ENCODE assay signal across 36 cellular contexts in genomic region chr16:69886726-69887125, GRCh38.
"Had no signal": no experiment of that assay in that cellular context is flagged by ENCODE, and none has a peak within 500 bp of the region (broad histone marks: within the 10 kb centered on the region; RNA-seq: fewer than 3 reads in every experiment).

No MANE protein-coding gene starts in this region.

- H3K27ac Mint-ChIP-seq: activated B cell treated with CpG ODN at 0.5 μM for 24 hours; activated CD4-positive, alpha-beta memory T cell treated with anti-CD3 and anti-CD28 coated beads for 36 hours; activated CD4-positive, alpha-beta T cell treated with anti-CD3 and anti-CD28 coated beads, Interleukin-2, amount 10 ng/mL, durations not matched to agents 24 days and 14 days; activated CD8-positive, alpha-beta T cell treated with anti-CD3 and anti-CD28 coated beads for 36 hours; activated naive CD4-positive, alpha-beta T cell treated with anti-CD3 and anti-CD28 coated beads for 36 hours; activated naive CD4-positive, alpha-beta T cell treated with anti-CD3 and anti-CD28 coated beads, Interleukin-2, amount 50 U/mL, for 72 hours; activated naive CD8-positive, alpha-beta T cell treated with anti-CD3 and anti-CD28 coated beads for 36 hours; activated T-cell treated with anti-CD3 and anti-CD28 coated beads, Interleukin-2, amount 50 U/mL, for 72 hours; activated T-helper 1 cell treated with anti-CD3 and anti-CD28 coated beads, Interleukin-12 subunit alpha, Interleukin-12 subunit beta, Interleukin-2, Interleukin-4 antibody, amounts not matched to agents 30 ng/mL and 10 ng/mL and 1 ng/mL, durations not matched to agents 14 hours and 24 hours and 36 hours; activated T-helper 17 cell treated with anti-CD3 and anti-CD28 coated beads, Interleukin-2, amount 50 U/mL, for 72 hours; T-helper 1 cell treated with Interleukin-12 subunit alpha and Interleukin-12 subunit beta and Interleukin-4 antibody, amounts not matched to agents 30 μg/mL and 1 μg/mL, for 36 hours; T-helper 2 cell treated with Interferon-gamma antibody and Interleukin-4, amounts not matched to agents 5 μg/mL and 100 μg/mL, for 36 hours had no signal

- H3K27ac ChIP-seq: adrenal gland, body of pancreas, brain microvascular endothelial cell, breast epithelium, VCaP had no signal

- H3K9me3 Mint-ChIP-seq: activated B cell treated with CpG ODN at 0.5 μM for 24 hours; activated CD4-positive, alpha-beta memory T cell treated with anti-CD3 and anti-CD28 coated beads for 36 hours; activated CD4-positive, alpha-beta T cell treated with anti-CD3 and anti-CD28 coated beads, Interleukin-2, amount 10 ng/mL, durations not matched to agents 24 days and 14 days; activated CD8-positive, alpha-beta T cell treated with anti-CD3 and anti-CD28 coated beads for 36 hours; activated naive CD4-positive, alpha-beta T cell treated with anti-CD3 and anti-CD28 coated beads for 36 hours; activated naive CD4-positive, alpha-beta T cell treated with anti-CD3 and anti-CD28 coated beads, Interleukin-2, amount 50 U/mL, for 72 hours; activated naive CD8-positive, alpha-beta T cell treated with anti-CD3 and anti-CD28 coated beads for 36 hours; activated T-cell treated with anti-CD3 and anti-CD28 coated beads, Interleukin-2, amount 50 U/mL, for 4 hours; activated T-helper 1 cell treated with anti-CD3 and anti-CD28 coated beads, Interleukin-12 subunit alpha, Interleukin-12 subunit beta, Interleukin-2, Interleukin-4 antibody, amounts not matched to agents 30 ng/mL and 10 ng/mL and 1 ng/mL, durations not matched to agents 14 hours and 24 hours and 36 hours; activated T-helper 17 cell treated with anti-CD3 and anti-CD28 coated beads, Interleukin-2, amount 50 U/mL, for 72 hours; T-helper 1 cell treated with Interleukin-12 subunit alpha and Interleukin-12 subunit beta and Interleukin-4 antibody, amounts not matched to agents 30 μg/mL and 1 μg/mL, for 36 hours; T-helper 2 cell treated with Interferon-gamma antibody and Interleukin-4, amounts not matched to agents 5 μg/mL and 100 μg/mL, for 36 hours had no signal

- H3K36me3 ChIP-seq: brain microvascular endothelial cell, breast epithelium had no signal

- H3K9me3 ChIP-seq: adrenal gland, body of pancreas, breast epithelium had no signal

- H3K27me3 Mint-ChIP-seq: activated B cell treated with CpG ODN at 0.5 μM for 24 hours; activated CD4-positive, alpha-beta memory T cell treated with anti-CD3 and anti-CD28 coated beads for 36 hours; activated CD4-positive, alpha-beta T cell treated with anti-CD3 and anti-CD28 coated beads, Interleukin-2, amount 10 ng/mL, durations not matched to agents 24 days and 14 days; activated CD8-positive, alpha-beta T cell treated with anti-CD3 and anti-CD28 coated beads for 36 hours; activated naive CD8-positive, alpha-beta T cell treated with anti-CD3 and anti-CD28 coated beads for 36 hours; activated T-helper 17 cell treated with anti-CD3 and anti-CD28 coated beads, Interleukin-2, amount 50 U/mL, for 72 hours had no signal

- ATAC-seq: activated CD8-positive, alpha-beta T cell treated with anti-CD3 and anti-CD28 coated beads for 36 hours; activated naive CD4-positive, alpha-beta T cell treated with anti-CD3 and anti-CD28 coated beads, Interleukin-2, amount 50 U/mL, for 72 hours; activated T-cell treated with anti-CD3 and anti-CD28 coated beads, Interleukin-2, amount 50 U/mL, for 4 hours; activated T-cell treated with anti-CD3 and anti-CD28 coated beads, Interleukin-2, amount 50 U/mL, for 72 hours; activated T-helper 17 cell treated with anti-CD3 and anti-CD28 coated beads, Interleukin-2, amount 50 U/mL, for 72 hours; body of pancreas had no signal

- H3K4me1 ChIP-seq: breast epithelium had no signal

- DNase-seq: activated B cell treated with CpG ODN at 0.5 μM for 24 hours; activated CD4-positive, alpha-beta memory T cell treated with anti-CD3 and anti-CD28 coated beads for 36 hours; activated CD4-positive, alpha-beta T cell treated with anti-CD3 and anti-CD28 coated beads for 4 hours; activated CD4-positive, alpha-beta T cell treated with anti-CD3 and anti-CD28 coated beads, Interleukin-2, amount 10 ng/mL, durations not matched to agents 24 days and 14 days; activated CD4-positive, alpha-beta T cell treated with anti-CD3 and anti-CD28 coated beads, Interleukin-2, amount 50 U/mL, for 1 hour; activated CD4-positive, alpha-beta T cell treated with anti-CD3 and anti-CD28 coated beads, Interleukin-2, amount 50 U/mL, for 4 hours; activated CD4-positive, CD25-positive, alpha-beta regulatory T cell treated with anti-CD3 and anti-CD28 coated beads, Interleukin-2, amount 50 U/mL, for 72 hours; activated CD8-positive, alpha-beta memory T cell treated with anti-CD3 and anti-CD28 coated beads, Interleukin-2, amount 50 U/mL, for 4 hours; activated CD8-positive, alpha-beta T cell treated with anti-CD3 and anti-CD28 coated beads for 36 hours; activated effector memory CD4-positive, alpha-beta T cell treated with anti-CD3 and anti-CD28 coated beads, Interleukin-2, amount 50 U/mL, for 16 hours; activated gamma-delta T cell treated with Interleukin-2 at 50 U/mL for 16 hours; activated naive CD4-positive, alpha-beta T cell; activated naive CD4-positive, alpha-beta T cell treated with anti-CD3 and anti-CD28 coated beads for 36 hours; activated naive CD4-positive, alpha-beta T cell treated with anti-CD3 and anti-CD28 coated beads, Interleukin-2, amount 50 U/mL, for 16 hours; activated naive CD8-positive, alpha-beta T cell treated with anti-CD3 and anti-CD28 coated beads for 36 hours; activated T-cell treated with anti-CD3 and anti-CD28 coated beads for 4 hours; activated T-cell treated with anti-CD3 and anti-CD28 coated beads, Interleukin-2, amount 50 U/mL, for 1 hour; activated T-cell treated with anti-CD3 and anti-CD28 coated beads, Interleukin-2, amount 50 U/mL, for 4 hours; activated T-cell treated with anti-CD3 and anti-CD28 coated beads, Interleukin-2, amount 50 U/mL, for 72 hours; adrenal gland; amniotic stem cell; aorta; body of pancreas; brain microvascular endothelial cell; central memory CD4-positive, alpha-beta T cell; T-helper 2 cell; T-helper 9 cell had no signal

- H3K4me3 ChIP-seq: adrenal gland, body of pancreas, breast epithelium had no signal

- H3K4me3 Mint-ChIP-seq: activated B cell treated with CpG ODN at 0.5 μM for 24 hours; activated CD4-positive, alpha-beta memory T cell treated with anti-CD3 and anti-CD28 coated beads for 36 hours; activated CD4-positive, alpha-beta T cell treated with anti-CD3 and anti-CD28 coated beads, Interleukin-2, amount 10 ng/mL, durations not matched to agents 24 days and 14 days; activated CD8-positive, alpha-beta T cell treated with anti-CD3 and anti-CD28 coated beads for 36 hours; activated naive CD4-positive, alpha-beta T cell treated with anti-CD3 and anti-CD28 coated beads for 36 hours; activated naive CD8-positive, alpha-beta T cell treated with anti-CD3 and anti-CD28 coated beads for 36 hours; activated T-cell treated with anti-CD3 and anti-CD28 coated beads, Interleukin-2, amount 50 U/mL, for 4 hours; activated T-cell treated with anti-CD3 and anti-CD28 coated beads, Interleukin-2, amount 50 U/mL, for 72 hours; activated T-helper 1 cell treated with anti-CD3 and anti-CD28 coated beads, Interleukin-12 subunit alpha, Interleukin-12 subunit beta, Interleukin-2, Interleukin-4 antibody, amounts not matched to agents 30 ng/mL and 10 ng/mL and 1 ng/mL, durations not matched to agents 14 hours and 24 hours and 36 hours; activated T-helper 17 cell treated with anti-CD3 and anti-CD28 coated beads, Interleukin-2, amount 50 U/mL, for 72 hours; T-helper 1 cell treated with Interleukin-12 subunit alpha and Interleukin-12 subunit beta and Interleukin-4 antibody, amounts not matched to agents 30 μg/mL and 1 μg/mL, for 36 hours; T-helper 2 cell treated with Interferon-gamma antibody and Interleukin-4, amounts not matched to agents 5 μg/mL and 100 μg/mL, for 36 hours had no signal

- FAIRE-seq: astrocyte, TTC549 had no signal

- H3K4me1 Mint-ChIP-seq: activated B cell treated with CpG ODN at 0.5 μM for 24 hours; activated CD4-positive, alpha-beta T cell treated with anti-CD3 and anti-CD28 coated beads, Interleukin-2, amount 10 ng/mL, durations not matched to agents 24 days and 14 days had no signal

- H3K27me3 ChIP-seq: adrenal gland, body of pancreas, brain microvascular endothelial cell, breast epithelium had no signal
